In the genomic region with DNA sequence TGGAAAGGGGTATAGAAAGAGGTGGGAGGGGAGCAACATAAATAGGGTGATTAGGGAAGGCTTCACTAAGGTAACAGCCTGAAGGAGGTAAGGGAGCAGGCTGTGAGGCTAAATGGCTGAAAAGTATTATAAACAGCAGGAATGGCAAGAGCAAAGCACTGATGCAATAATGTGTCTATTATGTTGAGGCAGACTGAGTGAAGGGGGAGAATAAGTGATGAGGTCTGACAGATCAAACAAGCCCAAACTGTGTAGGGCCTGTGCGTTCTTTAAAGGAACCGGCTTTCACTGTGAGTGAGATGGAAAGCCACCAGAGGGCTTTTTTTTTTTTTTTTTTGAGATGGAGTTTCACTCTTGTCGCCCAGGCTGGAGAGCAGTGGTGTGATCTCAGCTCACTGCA, we compare ENCODE assay signal across 21 cellular contexts. TPM values are rescaled to one million over a fixed set of nuclear protein-coding genes. Genes with fewer than 3 reads are reported as not detected.
DNase-seq lines count a peak whose midpoint lies in the region; ATAC-seq and TF ChIP-seq lines count a peak whose summit lies in the region.
"Had no signal": no experiment of that assay in that cellular context is flagged by ENCODE, and none has a peak within 500 bp of the region (broad histone marks: within the 10 kb centered on the region; RNA-seq: fewer than 3 reads in every experiment).

No MANE protein-coding gene starts in this region.

- DNase-seq in HEK293T (ENCODE audit: extremely low spot score) (no peak), NCI-H2227 treated with DMSO at 0.1 percent for 48 hours (lab: John Stamatoyannopoulos, UW) (peak; percentile 81), globus pallidus (ENCODE audit: low spot score) (peak; percentile 60), RKO (ENCODE audit: low spot score) (no peak), right atrium auricular region (ENCODE audit: low spot score) (no peak)
- no peak for DNase-seq in stimulated activated effector memory CD8-positive, alpha-beta T cell treated with anti-CD3 and anti-CD28 coated beads, Interleukin-12 subunit alpha, Interleukin-12 subunit beta, amount 100 ng/mL, for 72 hours (ENCODE audit: low spot score in 2 of 2)
- DNase-seq in activated CD8-positive, alpha-beta T cell treated with anti-CD3 and anti-CD28 coated beads, Interleukin-2, amount 10 ng/mL, durations not matched to agents 7 days and 5 days, result no peak
- DNase-seq: activated B cell treated with CpG ODN at 0.5 μM for 24 hours; activated CD8-positive, alpha-beta memory T cell treated with anti-CD3 and anti-CD28 coated beads for 24 hours; CD8-positive, alpha-beta memory T cell; dermis blood vessel endothelial cell; DMS79 treated with DMSO at 0.1 percent for 48 hours; islet precursor cell; lower lobe of right lung; MM.1S; NCI-H1436 treated with DMSO at 0.1 percent for 48 hours; NK-92 treated with Interleukin-12 subunit alpha and Interleukin-12 subunit beta, amount 100 ng/mL, for 24 hours; Peyer's patch; stimulated activated naive B cell treated with anti-CD40 and anti-IgM and Interleukin-4, amounts not matched to agents 10 μg/mL and 1 μg/mL and 100 μg/mL, for 72 hours; transverse colon had no signal

- H3K4me1 Mint-ChIP-seq in stimulated activated effector memory CD8-positive, alpha-beta T cell treated with anti-CD3 and anti-CD28 coated beads, Interleukin-12 subunit alpha, Interleukin-12 subunit beta, amount 100 ng/mL, for 72 hours, result peaks cover 10% of the 10 kb centered on the region
- H3K4me1 Mint-ChIP-seq in activated CD8-positive, alpha-beta T cell treated with anti-CD3 and anti-CD28 coated beads, Interleukin-2, amount 10 ng/mL, durations not matched to agents 7 days and 5 days (ENCODE audit: low read depth), result no peaks in the 10 kb centered on the region
- H3K4me1 Mint-ChIP-seq: activated B cell treated with CpG ODN at 0.5 μM for 24 hours; CD8-positive, alpha-beta memory T cell; stimulated activated naive B cell treated with anti-CD40 and anti-IgM and Interleukin-4, amounts not matched to agents 10 μg/mL and 1 μg/mL and 100 μg/mL, for 72 hours had no signal

- no peaks in the 10 kb centered on the region for H3K9me3 Mint-ChIP-seq in stimulated activated effector memory CD8-positive, alpha-beta T cell treated with anti-CD3 and anti-CD28 coated beads, Interleukin-12 subunit alpha, Interleukin-12 subunit beta, amount 100 ng/mL, for 72 hours
- no peaks in the 10 kb centered on the region for H3K9me3 Mint-ChIP-seq in activated CD8-positive, alpha-beta T cell treated with anti-CD3 and anti-CD28 coated beads, Interleukin-2, amount 10 ng/mL, durations not matched to agents 7 days and 5 days (ENCODE audit: insufficient read depth)
- H3K9me3 Mint-ChIP-seq: activated B cell treated with CpG ODN at 0.5 μM for 24 hours; CD8-positive, alpha-beta memory T cell; stimulated activated naive B cell treated with anti-CD40 and anti-IgM and Interleukin-4, amounts not matched to agents 10 μg/mL and 1 μg/mL and 100 μg/mL, for 72 hours; T-helper 2 cell treated with Interferon-gamma antibody and Interleukin-4, amounts not matched to agents 5 μg/mL and 100 μg/mL, for 36 hours had no signal

- H3K27me3 Mint-ChIP-seq in activated CD8-positive, alpha-beta T cell treated with anti-CD3 and anti-CD28 coated beads, Interleukin-2, amount 10 ng/mL, durations not matched to agents 7 days and 5 days (ENCODE audit: low read depth), result no peaks in the 10 kb centered on the region
- H3K27me3 Mint-ChIP-seq: activated B cell treated with CpG ODN at 0.5 μM for 24 hours; CD8-positive, alpha-beta memory T cell; stimulated activated naive B cell treated with anti-CD40 and anti-IgM and Interleukin-4, amounts not matched to agents 10 μg/mL and 1 μg/mL and 100 μg/mL, for 72 hours had no signal

- no peaks in the 10 kb centered on the region for H3K9me3 ChIP-seq in right atrium auricular region
- H3K9me3 ChIP-seq: lower lobe of right lung, Peyer's patch, transverse colon had no signal

- no peaks in the 10 kb centered on the region for H3K4me1 ChIP-seq in right atrium auricular region
- H3K4me1 ChIP-seq: lower lobe of right lung, Peyer's patch, transverse colon had no signal

- H3K4me3 Mint-ChIP-seq in stimulated activated effector memory CD8-positive, alpha-beta T cell treated with anti-CD3 and anti-CD28 coated beads, Interleukin-12 subunit alpha, Interleukin-12 subunit beta, amount 100 ng/mL, for 72 hours, result no peak overlapping the region
- no peak overlapping the region for H3K4me3 Mint-ChIP-seq in activated CD8-positive, alpha-beta T cell treated with anti-CD3 and anti-CD28 coated beads, Interleukin-2, amount 10 ng/mL, durations not matched to agents 7 days and 5 days
- H3K4me3 Mint-ChIP-seq: activated B cell treated with CpG ODN at 0.5 μM for 24 hours; CD8-positive, alpha-beta memory T cell; stimulated activated naive B cell treated with anti-CD40 and anti-IgM and Interleukin-4, amounts not matched to agents 10 μg/mL and 1 μg/mL and 100 μg/mL, for 72 hours; T-helper 2 cell treated with Interferon-gamma antibody and Interleukin-4, amounts not matched to agents 5 μg/mL and 100 μg/mL, for 36 hours had no signal

- H3K36me3 Mint-ChIP-seq in stimulated activated effector memory CD8-positive, alpha-beta T cell treated with anti-CD3 and anti-CD28 coated beads, Interleukin-12 subunit alpha, Interleukin-12 subunit beta, amount 100 ng/mL, for 72 hours, result peaks cover 31% of the 10 kb centered on the region
- H3K36me3 Mint-ChIP-seq in activated CD8-positive, alpha-beta T cell treated with anti-CD3 and anti-CD28 coated beads, Interleukin-2, amount 10 ng/mL, durations not matched to agents 7 days and 5 days (ENCODE audit: low read depth), result peaks cover 19% of the 10 kb centered on the region

- H3K36me3 ChIP-seq in right atrium auricular region, result peaks cover 23% of the 10 kb centered on the region

- TF ChIP-seq CTCF in right atrium auricular region (IDR thresholded peaks at IDR 0.05), result no peak

- no peak overlapping the region for H3K27ac ChIP-seq in right atrium auricular region
- H3K27ac ChIP-seq: lower lobe of right lung, Peyer's patch, transverse colon had no signal

- ATAC-seq in stimulated activated effector memory CD8-positive, alpha-beta T cell treated with anti-CD3 and anti-CD28 coated beads, Interleukin-12 subunit alpha, Interleukin-12 subunit beta, amount 100 ng/mL, for 72 hours, result peak; percentile 51
- ATAC-seq in activated CD8-positive, alpha-beta T cell treated with anti-CD3 and anti-CD28 coated beads, Interleukin-2, amount 10 ng/mL, durations not matched to agents 7 days and 5 days, result no peak
- ATAC-seq: lower lobe of right lung; stimulated activated naive B cell treated with anti-CD40 and anti-IgM and Interleukin-4, amounts not matched to agents 10 μg/mL and 1 μg/mL and 100 μg/mL, for 72 hours had no signal

- POLR2A ChIA-PET in HEK293T (lab: Yijun Ruan, JAX), result no interaction called here
- POLR2A ChIA-PET in activated CD8-positive, alpha-beta T cell treated with anti-CD3 and anti-CD28 coated beads, Interleukin-2, amount 10 ng/mL, durations not matched to agents 7 days and 5 days (lab: Charles Lee), result no interaction called here

- no peak overlapping the region for H3K27ac Mint-ChIP-seq in stimulated activated effector memory CD8-positive, alpha-beta T cell treated with anti-CD3 and anti-CD28 coated beads, Interleukin-12 subunit alpha, Interleukin-12 subunit beta, amount 100 ng/mL, for 72 hours
- no peak overlapping the region for H3K27ac Mint-ChIP-seq in activated CD8-positive, alpha-beta T cell treated with anti-CD3 and anti-CD28 coated beads, Interleukin-2, amount 10 ng/mL, durations not matched to agents 7 days and 5 days
- H3K27ac Mint-ChIP-seq: activated B cell treated with CpG ODN at 0.5 μM for 24 hours; stimulated activated naive B cell treated with anti-CD40 and anti-IgM and Interleukin-4, amounts not matched to agents 10 μg/mL and 1 μg/mL and 100 μg/mL, for 72 hours; T-helper 2 cell treated with Interferon-gamma antibody and Interleukin-4, amounts not matched to agents 5 μg/mL and 100 μg/mL, for 36 hours had no signal

- H3K4me3 ChIP-seq in right atrium auricular region, result no peak overlapping the region
- H3K4me3 ChIP-seq: lower lobe of right lung, Peyer's patch, transverse colon had no signal

- no peaks in the 10 kb centered on the region for H3K27me3 ChIP-seq in right atrium auricular region
- H3K27me3 ChIP-seq: Peyer's patch, transverse colon had no signal

- CTCF ChIA-PET in HEK293T (lab: Yijun Ruan, JAX), result no interaction called here
- CTCF ChIA-PET in activated CD8-positive, alpha-beta T cell treated with anti-CD3 and anti-CD28 coated beads, Interleukin-2, amount 10 ng/mL, durations not matched to agents 7 days and 5 days (lab: Charles Lee), result no interaction called here

TF ChIP-seq in HEK293T, 16 proteins besides CTCF, POLR2A, EP300 and RAD21:
- TF ChIP-seq ZNF384 (IDR thresholded peaks at IDR 0.05) (0 out of 2 replicates have a peak, but pooled peaks have one; percentile 15), FOXA1 (IDR thresholded peaks at IDR 0.05) (no peak)
TF ChIP-seq in HEK293T: peak in this region for 1.

RNA-seq across cellular contexts. Expression of gene VCPKMT, which starts 6.7 kb away (rescaled TPM):
- total RNA-seq in activated CD8-positive, alpha-beta T cell treated with anti-CD3 and anti-CD28 coated beads, Interleukin-2, amount 10 ng/mL, durations not matched to agents 7 days and 5 days, result 10 to 100 TPM; 12.4 to 13.0 TPM
- total RNA-seq in right atrium auricular region, result 1 to 10 TPM; 1.5 to 2.4 TPM

Comparison
In these comparisons a context has a peak if more than half of its experiments do, and no peak if none do; other contexts are left out.
1. DNase-seq: peak in NCI-H2227 treated with DMSO at 0.1 percent for 48 hours (single experiment) and globus pallidus (single experiment); none in HEK293T (single experiment), stimulated activated effector memory CD8-positive, alpha-beta T cell treated with anti-CD3 and anti-CD28 coated beads, Interleukin-12 subunit alpha, Interleukin-12 subunit beta, amount 100 ng/mL, for 72 hours (0 of 2), activated CD8-positive, alpha-beta T cell treated with anti-CD3 and anti-CD28 coated beads, Interleukin-2, amount 10 ng/mL, durations not matched to agents 7 days and 5 days (single experiment), RKO (single experiment) and right atrium auricular region (single experiment).